Comparison of ENCODE assay signal across 1 cellular context in genomic region chr1:234611799-234612351, GRCh38.
A peak's percentile ranks its signal among the peaks of the same experiment; 100 is the strongest.
TF ChIP-seq lines count a peak whose summit lies in the region.

No MANE protein-coding gene starts in this region.

TF ChIP-seq in GM12878, 131 proteins besides CTCF, POLR2A, EP300 and RAD21 (continued from another document):
- TF ChIP-seq ETV6 (conservative IDR thresholded peaks at IDR 0.05 in 1 of 2, IDR thresholded peaks at IDR 0.05 in 1 of 2; ENCODE audit: borderline replicate concordance in 1 of 2, low read depth in 1 of 2) (0 out of 4 replicates have a peak, but pooled peaks of 1 of the 2 experiments have one; percentile 10), BHLHE40 (IDR thresholded peaks at IDR 0.05; ENCODE audit: borderline replicate concordance in 1 of 2, low read depth in 2 of 2, low read length in 1 of 2) (peak in 1 of 2 experiments; percentile 56; a peak in 1 of 4 replicates), CEBPB (IDR thresholded peaks at IDR 0.05; ENCODE audit: borderline replicate concordance in 1 of 2, low read depth in 2 of 2, low read length in 2 of 2) (no peak), POU2F2 (IDR thresholded peaks at IDR 0.05; ENCODE audit: borderline replicate concordance, low read depth, low read length) (peak; percentile 48; the same call in 1 of the 3 replicates), E4F1 (IDR thresholded peaks at IDR 0.05; ENCODE audit: borderline replicate concordance, partially characterized antibody) (no peak), PAX5 (IDR thresholded peaks at IDR 0.05; ENCODE audit: borderline replicate concordance, low read depth, low read length) (0 out of 2 replicates have a peak, but pooled peaks have one; percentile 53), IRF4 (IDR thresholded peaks at IDR 0.05; ENCODE audit: low read depth, low read length) (peak; percentile 77), BCL11A (IDR thresholded peaks at IDR 0.05; ENCODE audit: low read depth, low read length) (peak; percentile 60; the same call in 1 of the 2 replicates), SMARCA5 (IDR thresholded peaks at IDR 0.05) (no peak), ZNF384 (IDR thresholded peaks at IDR 0.05; ENCODE audit: borderline replicate concordance, low read depth, low read length) (no peak), SREBF2 (IDR thresholded peaks at IDR 0.05; ENCODE audit: low read length) (no peak), EZH2 (IDR thresholded peaks at IDR 0.05; ENCODE audit: borderline replicate concordance, control insufficient read depth, low read depth, low read length) (no peak), CREM (IDR thresholded peaks at IDR 0.05; ENCODE audit: low read depth) (peak; percentile 58; the same call in 1 of the 2 replicates), TBL1XR1 (IDR thresholded peaks at IDR 0.05; ENCODE audit: low read depth, low read length) (0 out of 2 replicates have a peak, but pooled peaks have one; percentile 26), HDGF (IDR thresholded peaks at IDR 0.05) (peak; percentile 85), ZNF24 (IDR thresholded peaks at IDR 0.05) (no peak), POLR2AphosphoS2 (IDR thresholded peaks at IDR 0.05; ENCODE audit: low read depth, low read length) (0 out of 2 replicates have a peak, but pooled peaks have one; percentile 14), NRF1 (conservative IDR thresholded peaks at IDR 0.05; ENCODE audit: low read depth, low read length) (no peak), JUNB (IDR thresholded peaks at IDR 0.05) (peak; percentile 63)
- TF ChIP-seq, protein P1, sequence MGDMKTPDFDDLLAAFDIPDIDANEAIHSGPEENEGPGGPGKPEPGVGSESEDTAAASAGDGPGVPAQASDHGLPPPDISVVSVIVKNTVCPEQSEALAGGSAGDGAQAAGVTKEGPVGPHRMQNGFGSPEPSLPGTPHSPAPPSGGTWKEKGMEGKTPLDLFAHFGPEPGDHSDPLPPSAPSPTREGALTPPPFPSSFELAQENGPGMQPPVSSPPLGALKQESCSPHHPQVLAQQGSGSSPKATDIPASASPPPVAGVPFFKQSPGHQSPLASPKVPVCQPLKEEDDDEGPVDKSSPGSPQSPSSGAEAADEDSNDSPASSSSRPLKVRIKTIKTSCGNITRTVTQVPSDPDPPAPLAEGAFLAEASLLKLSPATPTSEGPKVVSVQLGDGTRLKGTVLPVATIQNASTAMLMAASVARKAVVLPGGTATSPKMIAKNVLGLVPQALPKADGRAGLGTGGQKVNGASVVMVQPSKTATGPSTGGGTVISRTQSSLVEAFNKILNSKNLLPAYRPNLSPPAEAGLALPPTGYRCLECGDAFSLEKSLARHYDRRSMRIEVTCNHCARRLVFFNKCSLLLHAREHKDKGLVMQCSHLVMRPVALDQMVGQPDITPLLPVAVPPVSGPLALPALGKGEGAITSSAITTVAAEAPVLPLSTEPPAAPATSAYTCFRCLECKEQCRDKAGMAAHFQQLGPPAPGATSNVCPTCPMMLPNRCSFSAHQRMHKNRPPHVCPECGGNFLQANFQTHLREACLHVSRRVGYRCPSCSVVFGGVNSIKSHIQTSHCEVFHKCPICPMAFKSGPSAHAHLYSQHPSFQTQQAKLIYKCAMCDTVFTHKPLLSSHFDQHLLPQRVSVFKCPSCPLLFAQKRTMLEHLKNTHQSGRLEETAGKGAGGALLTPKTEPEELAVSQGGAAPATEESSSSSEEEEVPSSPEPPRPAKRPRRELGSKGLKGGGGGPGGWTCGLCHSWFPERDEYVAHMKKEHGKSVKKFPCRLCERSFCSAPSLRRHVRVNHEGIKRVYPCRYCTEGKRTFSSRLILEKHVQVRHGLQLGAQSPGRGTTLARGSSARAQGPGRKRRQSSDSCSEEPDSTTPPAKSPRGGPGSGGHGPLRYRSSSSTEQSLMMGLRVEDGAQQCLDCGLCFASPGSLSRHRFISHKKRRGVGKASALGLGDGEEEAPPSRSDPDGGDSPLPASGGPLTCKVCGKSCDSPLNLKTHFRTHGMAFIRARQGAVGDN (IDR thresholded peaks at IDR 0.05): peak; percentile 68; the same call in 1 of the 2 replicates
